In genomic region chr12:131803995-131804521, GRCh38 we compare ENCODE assay signal across 14 cellular contexts. TPM values are rescaled to one million over a fixed set of nuclear protein-coding genes. Genes with fewer than 3 reads are reported as not detected.
A peak's percentile ranks its signal among the peaks of the same experiment; 100 is the strongest.
DNase-seq lines count a peak whose midpoint lies in the region; ATAC-seq and TF ChIP-seq lines count a peak whose summit lies in the region.
"Had no signal": no experiment of that assay in that cellular context is flagged by ENCODE, and none has a peak within 500 bp of the region (broad histone marks: within the 10 kb centered on the region; RNA-seq: fewer than 3 reads in every experiment).

No MANE protein-coding gene starts in this region.

- peaks cover 28% of the 10 kb centered on the region for H3K36me3 Mint-ChIP-seq in nephron (ENCODE audit: low read depth)

- peaks cover 0 to 24% of the 10 kb centered on the region in 2 donors for H3K36me3 ChIP-seq in gastrocnemius medialis
- H3K36me3 ChIP-seq: cardiac muscle cell had no signal

- no peak overlapping the region for H3K4me3 Mint-ChIP-seq in nephron
- H3K4me3 Mint-ChIP-seq: memory B cell had no signal

- TF ChIP-seq CTCF in nephron (IDR thresholded peaks at IDR 0.05; ENCODE audit: unreplicated experiment in 3 of 3) (no peak), gastrocnemius medialis (IDR thresholded peaks at IDR 0.05 in 4 of 5, conservative IDR thresholded peaks at IDR 0.05 in 1 of 5) (no peak)

- DNase-seq in Caki2 (ENCODE audit: low read depth) (peak; percentile 21), NCI-H226 (peak; percentile 34), dermis blood vessel endothelial cell (peak; percentile 43), AML-193 (lab: John Stamatoyannopoulos, UW) (no peak), gastrocnemius medialis (no peak), G401 (ENCODE audit: low spot score) (no peak)
- DNase-seq: activated T-cell treated with anti-CD3 and anti-CD28 coated beads for 4 hours, NCI-H187 treated with DMSO at 0.1 percent for 48 hours, tibial artery had no signal

- no peaks in the 10 kb centered on the region for H3K27me3 ChIP-seq in gastrocnemius medialis
- H3K27me3 ChIP-seq: cardiac muscle cell, tibial artery had no signal

- intact Hi-C loops in gastrocnemius medialis (cut with DNase I; ENCODE audit: low total_unique reads): no loop called here

- no peaks in the 10 kb centered on the region for H3K9me3 ChIP-seq in gastrocnemius medialis
- H3K9me3 ChIP-seq: tibial artery had no signal

- peaks cover 6% of the 10 kb centered on the region for H3K4me1 Mint-ChIP-seq in nephron

- H3K27me3 Mint-ChIP-seq in nephron (ENCODE audit: low read depth): peaks cover 6% of the 10 kb centered on the region
- H3K27me3 Mint-ChIP-seq: memory B cell had no signal

- peaks cover 6% of the 10 kb centered on the region for H3K9me3 Mint-ChIP-seq in nephron
- H3K9me3 Mint-ChIP-seq: memory B cell had no signal

- peak overlapping the region in 2 of 3 experiments; percentile 14 to 79 for H3K27ac Mint-ChIP-seq in nephron
- H3K27ac Mint-ChIP-seq: memory B cell had no signal

- ATAC-seq in GM18519 (IDR thresholded peaks at IDR 0.05; ENCODE audit: low FRiP score, unreplicated experiment): no peak
- ATAC-seq in gastrocnemius medialis: no peak

- in situ Hi-C loops in Caki2 (cut with HindIII; ENCODE audit: low pct_unique_long_range_greater_than_20kb, low sequenced_read_pairs) (no loop called here), gastrocnemius medialis (cut with MboI; ENCODE audit: low sequenced_read_pairs in 4 of 4) (no loop called here), G401 (cut with HindIII; ENCODE audit: low sequenced_read_pairs) (no loop called here)

- no peak for TF ChIP-seq POLR2A in gastrocnemius medialis (IDR thresholded peaks at IDR 0.05)

- no peak overlapping the region for H3K27ac ChIP-seq in gastrocnemius medialis
- H3K27ac ChIP-seq: cardiac muscle cell, tibial artery had no signal

- no peaks in the 10 kb centered on the region for H3K4me1 ChIP-seq in gastrocnemius medialis

- no peak overlapping the region for H3K4me3 ChIP-seq in gastrocnemius medialis
- H3K4me3 ChIP-seq: cardiac muscle cell, tibial artery had no signal

RNA-seq across cellular contexts. Expression of gene MMP17, which starts 24.1 kb away (rescaled TPM):
- total RNA-seq in Caki2 (2014; rRNA removed; shearing (Covaris generic); ENCODE audit: low replicate concordance): 1.0 and 4.5 TPM in 2 replicates
- total RNA-seq in dermis blood vessel endothelial cell (10.0 and 14.0 TPM in 2 replicates), gastrocnemius medialis (1 to 10 TPM in 2 of 4 donors, under 1 TPM in 1, not detected in 1; 0.75 to 1.6 (median 1.4) TPM)
- 2.0 and 3.4 TPM in 2 replicates for total RNA-seq in G401 (2014; rRNA removed; shearing (Covaris generic))
- total RNA-seq: cardiac muscle cell, OCI-LY7 had no signal

Comparison
In these comparisons a context has a peak if more than half of its experiments do, and no peak if none do; other contexts are left out.
1. DNase-seq: peak in Caki2 (single experiment), NCI-H226 (single experiment) and dermis blood vessel endothelial cell (single experiment); none in AML-193 (0 of 2), gastrocnemius medialis (0 of 2) and G401 (single experiment).